In genomic region chr10:119502214-119502613, GRCh38 we compare ENCODE assay signal across 8 cellular contexts. TPM values are rescaled to one million over a fixed set of nuclear protein-coding genes. Genes with fewer than 3 reads are reported as not detected.
DNase-seq lines count a peak whose midpoint lies in the region; ATAC-seq, FAIRE-seq and TF ChIP-seq lines count a peak whose summit lies in the region.

No MANE protein-coding gene starts in this region.

- TF ChIP-seq CTCF in WTC11 (IDR thresholded peaks at IDR 0.05): no peak
- no peak for TF ChIP-seq CTCF in GM12878 (IDR thresholded peaks at IDR 0.05 in 2 of 3, conservative IDR thresholded peaks at IDR 0.05 in 1 of 3; ENCODE audit: control insufficient read depth in 2 of 3, extremely low read depth in 1 of 3, insufficient read depth in 1 of 3, low read depth in 3 of 3, low read length in 3 of 3)
- TF ChIP-seq CTCF in colonic mucosa (IDR thresholded peaks at IDR 0.05): no peak

- H3K4me3 Mint-ChIP-seq in WTC11: no peak overlapping the region

- H3K9ac ChIP-seq in GM12878 (ENCODE audit: control insufficient read depth, insufficient read depth, low read length): no peak overlapping the region; the same call in 1 of the 2 replicates
- H3K9ac ChIP-seq in colonic mucosa (ENCODE audit: low read depth in 2 of 2, low read length in 2 of 2): no peak overlapping the region

- H3K4me1 ChIP-seq in GM12878 (ENCODE audit: control insufficient read depth, insufficient read depth, low read length) (peaks cover 19% of the 10 kb centered on the region), colonic mucosa (no peaks in the 10 kb centered on the region)

- POLR2A ChIA-PET in WTC11 (lab: Charles Lee): no interaction called here
- POLR2A ChIA-PET in GM12878 (lab: Charles Lee): no interaction called here

- ATAC-seq in GM21423 (IDR thresholded peaks at IDR 0.05; ENCODE audit: unreplicated experiment) (peak; percentile 86), WTC11 (0 out of 2 replicates have a peak, but pooled peaks have one; percentile 24), GM12878 (peak; percentile 77)

- no peaks in the 10 kb centered on the region for H3K36me3 Mint-ChIP-seq in WTC11

- no TSS peak for BruUV-seq in GM12878 (replicated peaks; lab: Mats Ljungman, UMichigan)

- SMC1A ChIA-PET in GM12878 (lab: Charles Lee; ENCODE audit: uncharacterized antibody, unreplicated experiment): interaction anchor here (0.9 to 3.8 kb wide), 4 partner anchors 15 to 39 kb away, joined by 3 to 19 read pairs (median 3); no protein-coding TSS in a partner anchor

- H3K79me2 ChIP-seq in GM12878 (ENCODE audit: control insufficient read depth, insufficient read depth, low read length): no peaks in the 10 kb centered on the region

- in situ Hi-C loops in GM12878 (cut with MboI): no loop called here

- DNase-seq in WTC11 (ENCODE audit: low spot score): no peak
- no peak for DNase-seq in GM12878 (ENCODE audit: low read depth, low spot score)
- DNase-seq in stimulated activated CD8-positive, alpha-beta memory T cell treated with anti-CD3 and anti-CD28 coated beads, Interleukin-15, amount 100 ng/mL, for 4 hours (ENCODE audit: low read depth in 2 of 2): peak; percentile 59 to 72
- no peak for DNase-seq in NCI-H2227 treated with DMSO at 0.1 percent for 48 hours (lab: John Stamatoyannopoulos, UW)
- DNase-seq in MG63: no peak
- no peak for DNase-seq in colonic mucosa
- DNase-seq in MV-4-11 (lab: John Stamatoyannopoulos, UW): no peak

- no peaks in the 10 kb centered on the region for H3K27me3 Mint-ChIP-seq in WTC11 (ENCODE audit: low read depth)

- WGBS in GM12878 (ENCODE audit: insufficient coverage, insufficient replicate concordance, low lambda C conversion rate, missing lambda C conversion rate): 75% methylated on average over 11 of the region's 11 CpGs

- FAIRE-seq in GM12878 (lab: Jason Lieb, UNC): peak; percentile 94

- H3K9me3 ChIP-seq in GM12878 (replicated peaks; ENCODE audit: control insufficient read depth, insufficient read depth, low read length) (no peaks in the 10 kb centered on the region), MG63 (no peaks in the 10 kb centered on the region), colonic mucosa (no peaks in the 10 kb centered on the region)

- H2AFZ ChIP-seq in GM12878 (ENCODE audit: control insufficient read depth, low read depth, low read length): peak overlapping the region; percentile 73

- H3K27me3 ChIP-seq in GM12878 (replicated peaks in 1 of 2; ENCODE audit: control insufficient read depth in 2 of 2, insufficient read depth in 2 of 2, low read length in 1 of 2) (no peaks in the 10 kb centered on the region), MG63 (no peaks in the 10 kb centered on the region), colonic mucosa (no peaks in the 10 kb centered on the region)

- TF ChIP-seq POLR2A in GM12878 (IDR thresholded peaks at IDR 0.05; ENCODE audit: low read depth, low read length): no peak

- no peak for TF ChIP-seq EP300 in GM12878 (IDR thresholded peaks at IDR 0.05; ENCODE audit: borderline replicate concordance in 1 of 2, control insufficient read depth in 1 of 2, low read depth in 2 of 2, low read length in 2 of 2)

- no peak for TF ChIP-seq RAD21 in GM12878 (IDR thresholded peaks at IDR 0.05; ENCODE audit: insufficient read depth, low read depth, low read length)

- no peak overlapping the region for H3K27ac Mint-ChIP-seq in WTC11

- peak overlapping the region; percentile 26 for H3K4me2 ChIP-seq in GM12878 (ENCODE audit: control insufficient read depth, insufficient read depth)

- H3K9me3 Mint-ChIP-seq in WTC11: no peaks in the 10 kb centered on the region

- H3K27ac ChIP-seq in GM12878 (ENCODE audit: control insufficient read depth, insufficient read depth): peak overlapping the region; percentile 55
- H3K27ac ChIP-seq in colonic mucosa: no peak overlapping the region

- H3K36me3 ChIP-seq in GM12878 (ENCODE audit: control insufficient read depth in 2 of 2, insufficient read depth in 2 of 2, low read length in 1 of 2) (peaks cover 6 to 10% of the 10 kb centered on the region in 2 experiments; a peak in 3 of 4 replicates), MG63 (no peaks in the 10 kb centered on the region), colonic mucosa (no peaks in the 10 kb centered on the region)

- intact Hi-C loops in GM12878 (cut with micrococcal nuclease; ENCODE audit: unreplicated experiment) (no loop called here), colonic mucosa (cut with DNase I) (no loop called here)

- 0 out of 2 replicates have a peak, but pooled peaks cover 2% of the 10 kb centered on the region for H3K4me1 Mint-ChIP-seq in WTC11

- CTCF ChIA-PET in WTC11 (lab: Charles Lee) (interaction anchor here (1.1 kb wide), 1 partner anchor 12 kb away, joined by 8 read pairs; no protein-coding TSS in a partner anchor), GM12878 (lab: Yijun Ruan, JAX) (interaction anchor here (0.8 kb wide), 1 partner anchor 14 kb away, joined by 3 read pairs; no protein-coding TSS in a partner anchor)

- no peak overlapping the region for H3K4me3 ChIP-seq in GM12878
- H3K4me3 ChIP-seq in MG63: no peak overlapping the region
- no peak overlapping the region for H3K4me3 ChIP-seq in colonic mucosa

- no peaks in the 10 kb centered on the region for H4K20me1 ChIP-seq in GM12878 (ENCODE audit: control insufficient read depth, insufficient read depth)

- RAD21 ChIA-PET in GM12878 (lab: Charles Lee; ENCODE audit: unreplicated experiment): interaction anchor here (0.8 to 2.0 kb wide), 4 partner anchors 15 to 38 kb away, joined by 3 to 6 read pairs (median 4); no protein-coding TSS in a partner anchor

TF ChIP-seq in WTC11, 78 proteins besides CTCF, POLR2A, EP300 and RAD21 (continues in another document):
- no peak for TF ChIP-seq NR2C2 (CRISPR knock-in tag; IDR thresholded peaks at IDR 0.05)
- TF ChIP-seq KAT7 (CRISPR knock-in tag; IDR thresholded peaks at IDR 0.05; ENCODE audit: borderline replicate concordance): no peak
- TF ChIP-seq NFE2L1 (CRISPR knock-in tag; IDR thresholded peaks at IDR 0.05): no peak
- no peak for TF ChIP-seq ZNF512 (CRISPR knock-in tag; IDR thresholded peaks at IDR 0.05; ENCODE audit: borderline replicate concordance)

TF ChIP-seq in GM12878, 131 proteins besides CTCF, POLR2A, EP300 and RAD21 (continues in another document):
- TF ChIP-seq CHD2 (IDR thresholded peaks at IDR 0.05; ENCODE audit: borderline replicate concordance, low read depth, low read length): 0 out of 2 replicates have a peak, but pooled peaks have one; percentile 22
- 0 out of 2 replicates have a peak, but pooled peaks have one; percentile 35 for TF ChIP-seq ZNF217 (IDR thresholded peaks at IDR 0.05)
- 0 out of 2 replicates have a peak, but pooled peaks have one; percentile 7 for TF ChIP-seq TCF7 (IDR thresholded peaks at IDR 0.05; ENCODE audit: borderline replicate concordance)
- peak; percentile 64 for TF ChIP-seq MTA2 (IDR thresholded peaks at IDR 0.05; ENCODE audit: low read depth)
- peak; percentile 23; the same call in 1 of the 2 replicates for TF ChIP-seq EED (IDR thresholded peaks at IDR 0.05; ENCODE audit: low read depth)
- TF ChIP-seq BACH1 (IDR thresholded peaks at IDR 0.05; ENCODE audit: borderline replicate concordance): 0 out of 2 replicates have a peak, but pooled peaks have one; percentile 38
- TF ChIP-seq ESRRA (IDR thresholded peaks at IDR 0.05; ENCODE audit: low read length): no peak
- TF ChIP-seq IKZF1 (conservative IDR thresholded peaks at IDR 0.05): peak; percentile 66; the same call in 1 of the 2 replicates
- peak; percentile 52 for TF ChIP-seq RUNX3 (IDR thresholded peaks at IDR 0.05; ENCODE audit: low read length)
- TF ChIP-seq MTA3 (IDR thresholded peaks at IDR 0.05; ENCODE audit: borderline replicate concordance, low read length): peak; percentile 52; the same call in 1 of the 2 replicates

RNA-seq across cellular contexts. Expression of gene RGS10, which starts 40.3 kb away (rescaled TPM):
- total RNA-seq in WTC11 (2021) (21.6 to 23.1 TPM (median 22.6 TPM) in 3 replicates), GM12878 (2014; rRNA removed) (97.4 and 102 TPM in 2 replicates), GM12878 (2014; rRNA removed; fragmentation: Illumina TruSeq; extraction: Trizol) (124 and 131 TPM in 2 replicates), GM12878 (2021) (114 and 128 TPM in 2 replicates), colonic mucosa (10 to 100 TPM; 17.8 to 23.6 TPM)
- 17.2 and 20.2 TPM in 2 replicates for total RNA-seq in GM12878 (2013; cell fraction: nucleolus; rRNA removed)
- polyA plus RNA-seq in GM12878 (2011; ENCODE audit: low read depth): 113 TPM
- polyA plus RNA-seq in GM12878 (2011; rRNA removed) (186 and 284 TPM in 2 replicates), GM12878 (2014; fragmentation: Illumina TruSeq; extraction: Trizol) (193 and 226 TPM in 2 replicates), GM12878 (2014; fragmentation: Nextera tagmentation; extraction: Ambion mirVana) (100 to 1,000 TPM in 1 of 2 experiments, 10 to 100 TPM in 1; 72.8 to 134 TPM), GM12878 (2014; rRNA removed) (134 and 157 TPM in 2 replicates), GM12878 (2016; fragmentation: Nextera tagmentation; extraction: Ambion mirVana) (100 to 1,000 TPM; 116 to 123 TPM)
- polyA plus RNA-seq in GM12878 (2011; cell fraction: cytosol; rRNA removed): 71.0 and 87.2 TPM in 2 replicates
- polyA plus RNA-seq in GM12878 (2011; cell fraction: nucleus; rRNA removed): 39.4 and 46.2 TPM in 2 replicates
- 162 and 180 TPM in 2 replicates for polyA plus RNA-seq in GM12878 (2012)
- polyA minus RNA-seq in GM12878 (2011; rRNA and poly(A)+ RNA removed): 38.0 and 39.4 TPM in 2 replicates
- polyA minus RNA-seq in GM12878 (2011; cell fraction: cytosol; rRNA and poly(A)+ RNA removed): 34.1 and 34.9 TPM in 2 replicates
- polyA minus RNA-seq in GM12878 (2011; cell fraction: nucleus; rRNA and poly(A)+ RNA removed): 8.6 and 10.7 TPM in 2 replicates
- 33.7 and 41.1 TPM in 2 replicates for total RNA-seq in MG63 (2014; rRNA removed; shearing (Covaris generic); ENCODE audit: low replicate concordance)

Comparison
In these comparisons a context has a peak if more than half of its experiments do, and no peak if none do; other contexts are left out.
1. ATAC-seq: peak in every context shown above with its lines; median percentile 86 in GM21423; 77 in GM12878; 24 in WTC11.
2. DNase-seq: peak in stimulated activated CD8-positive, alpha-beta memory T cell treated with anti-CD3 and anti-CD28 coated beads, Interleukin-15, amount 100 ng/mL, for 4 hours (2 of 2); none in WTC11 (single experiment), GM12878 (single experiment), NCI-H2227 treated with DMSO at 0.1 percent for 48 hours (single experiment), MG63 (single experiment), colonic mucosa (single experiment) and MV-4-11 (single experiment).